14 cellular contexts compared by ENCODE assay signal in the genomic region with DNA sequence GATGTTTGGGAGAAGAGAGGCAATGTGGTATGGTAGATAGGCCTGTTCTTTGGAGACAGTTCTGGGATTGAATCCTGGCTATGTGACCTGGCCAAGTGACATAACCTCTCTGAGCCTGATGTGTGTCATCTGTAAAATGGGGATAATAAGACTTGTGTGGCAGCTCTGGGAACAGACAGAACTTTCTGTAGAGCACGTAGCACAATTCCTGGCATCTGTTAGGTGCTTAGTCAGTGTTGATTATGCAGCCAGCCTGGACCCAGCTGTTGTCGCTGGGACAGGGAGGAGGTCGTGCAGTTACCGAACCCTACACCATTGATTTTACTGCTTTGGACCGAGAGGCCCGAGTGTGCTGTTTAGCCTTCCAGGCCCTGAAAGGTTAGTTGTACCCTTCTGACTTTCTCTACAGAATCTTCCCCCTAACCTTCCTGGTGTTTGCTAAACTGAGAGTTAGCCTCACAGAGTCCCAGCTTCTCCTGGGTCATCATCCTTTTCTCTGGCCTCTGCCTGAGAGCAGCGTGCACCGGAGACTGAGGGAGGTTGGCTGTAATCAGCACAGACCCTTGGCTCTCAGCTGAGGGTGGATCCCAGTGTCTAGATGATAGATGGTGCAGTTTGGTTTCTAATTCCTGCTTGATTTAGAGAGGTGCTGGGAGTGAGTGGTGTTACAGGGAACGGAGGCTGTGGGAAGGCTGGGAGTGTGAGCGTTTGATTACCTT. TPM values are rescaled to one million over a fixed set of nuclear protein-coding genes. Genes with fewer than 3 reads are reported as not detected.
DNase-seq lines count a peak whose midpoint lies in the region; ATAC-seq and TF ChIP-seq lines count a peak whose summit lies in the region.
"Had no signal": no experiment of that assay in that cellular context is flagged by ENCODE, and none has a peak within 500 bp of the region (broad histone marks: within the 10 kb centered on the region; RNA-seq: fewer than 3 reads in every experiment).

No MANE protein-coding gene starts in this region.

- H3K36me3 ChIP-seq in DND-41 (ENCODE audit: insufficient read depth, low read length) (peaks cover 83% of the 10 kb centered on the region), right atrium auricular region (no peaks in the 10 kb centered on the region)

- H3K9me3 ChIP-seq in DND-41 (ENCODE audit: insufficient read depth, low read length, severe bottlenecking) (no peaks in the 10 kb centered on the region), right atrium auricular region (no peaks in the 10 kb centered on the region)

- peaks cover 29 to 52% of the 10 kb centered on the region in 2 donors for H3K4me1 Mint-ChIP-seq in natural killer cell

- H4K20me1 ChIP-seq in DND-41 (ENCODE audit: insufficient read depth, low read length) = peaks cover 85% of the 10 kb centered on the region

- H3K4me3 ChIP-seq in DND-41 (ENCODE audit: low read depth in 1 of 2, low read length in 2 of 2) (no peak overlapping the region), right atrium auricular region (no peak overlapping the region)
- H3K4me3 ChIP-seq: skin epidermis had no signal

- intact Hi-C loops in natural killer cell (cut with micrococcal nuclease) = no loop called here

- H2AFZ ChIP-seq in DND-41 (ENCODE audit: low read depth, low read length) = no peak overlapping the region

- ATAC-seq in DND-41 (ENCODE audit: insufficient read depth, low read depth) = no peak
- ATAC-seq in natural killer cell = no peak
- no peak for ATAC-seq in HG03565 (IDR thresholded peaks at IDR 0.05; ENCODE audit: unreplicated experiment)

- DNase-seq in DND-41 = no peak
- DNase-seq in amniotic epithelial cell (ENCODE audit: low read depth) = peak; percentile 54
- DNase-seq in right atrium auricular region (ENCODE audit: low spot score) = peak; percentile 70
- peak; percentile 47 for DNase-seq in renal cortical epithelial cell (ENCODE audit: low read depth)
- DNase-seq in natural killer cell = no peak
- no peak for DNase-seq in T-helper 9 cell
- no peak for DNase-seq in HK-2 (ENCODE audit: unreplicated experiment)
- DNase-seq: activated CD4-positive, alpha-beta T cell treated with anti-CD3 and anti-CD28 coated beads for 4 hours; DMS53; SIG-M5 had no signal

- H3K27ac ChIP-seq in DND-41 (ENCODE audit: low read length) (peak overlapping the region; percentile 67), right atrium auricular region (peak overlapping the region; percentile 50 to 70)
- H3K27ac ChIP-seq: skin epidermis had no signal

- no peak overlapping the region for H3K4me3 Mint-ChIP-seq in natural killer cell
- H3K4me3 Mint-ChIP-seq: activated naive CD8-positive, alpha-beta T cell; IgD-negative memory B cell had no signal

- 0 out of 2 replicates have a peak overlapping the region, but pooled peaks have one; percentile 9 for H3K4me2 ChIP-seq in DND-41 (ENCODE audit: insufficient read depth, low read length)

- no peaks in the 10 kb centered on the region for H3K9me3 Mint-ChIP-seq in natural killer cell
- H3K9me3 Mint-ChIP-seq: IgD-negative memory B cell had no signal

- H3K9ac ChIP-seq in DND-41 (ENCODE audit: low read depth, low read length) = peak overlapping the region; percentile 28; the same call in 1 of the 2 replicates

- H3K27me3 ChIP-seq in DND-41 (ENCODE audit: insufficient read depth, low read length, poor library complexity) (no peaks in the 10 kb centered on the region), right atrium auricular region (no peaks in the 10 kb centered on the region)

- no peaks in the 10 kb centered on the region for H3K36me3 Mint-ChIP-seq in natural killer cell

- TF ChIP-seq CTCF in DND-41 (IDR thresholded peaks at IDR 0.05; ENCODE audit: borderline replicate concordance, extremely low read depth, low read length, poor library complexity, severe bottlenecking) = no peak
- no peak for TF ChIP-seq CTCF in right atrium auricular region (IDR thresholded peaks at IDR 0.05)
- TF ChIP-seq CTCF in natural killer cell (IDR thresholded peaks at IDR 0.05) = no peak

- H3K4me1 ChIP-seq in DND-41 (ENCODE audit: insufficient read depth, low read length) (peaks cover 95% of the 10 kb centered on the region), right atrium auricular region (peaks cover 0 to 33% of the 10 kb centered on the region in 2 donors)

- no peaks in the 10 kb centered on the region for H3K27me3 Mint-ChIP-seq in natural killer cell (ENCODE audit: low read depth in 2 of 2)
- H3K27me3 Mint-ChIP-seq: activated naive CD8-positive, alpha-beta T cell; IgD-negative memory B cell had no signal

- H3K27ac Mint-ChIP-seq in natural killer cell = no peak overlapping the region
- H3K27ac Mint-ChIP-seq: activated naive CD8-positive, alpha-beta T cell; IgD-negative memory B cell had no signal

- peaks cover 100% of the 10 kb centered on the region for H3K79me2 ChIP-seq in DND-41 (ENCODE audit: insufficient read depth, low read length)

RNA-seq across cellular contexts. Expression of a gene that starts 31.9 kb away (rescaled TPM):
- total RNA-seq in right atrium auricular region = 10 to 100 TPM; 30.1 to 41.1 TPM
- total RNA-seq in renal cortical epithelial cell = 45.3 and 90.2 TPM in 2 replicates
- 100 to 1,000 TPM in 1 of 3 donors, 10 to 100 TPM in 2; 95.5 to 145 (median 96.8) TPM for total RNA-seq in natural killer cell

Comparison
In these comparisons a context has a peak if more than half of its experiments do, and no peak if none do; other contexts are left out.
1. DNase-seq: peak in amniotic epithelial cell (single experiment), right atrium auricular region (single experiment) and renal cortical epithelial cell (single experiment); none in DND-41 (single experiment), natural killer cell (single experiment), T-helper 9 cell (single experiment) and HK-2 (single experiment).